In the genomic region with DNA sequence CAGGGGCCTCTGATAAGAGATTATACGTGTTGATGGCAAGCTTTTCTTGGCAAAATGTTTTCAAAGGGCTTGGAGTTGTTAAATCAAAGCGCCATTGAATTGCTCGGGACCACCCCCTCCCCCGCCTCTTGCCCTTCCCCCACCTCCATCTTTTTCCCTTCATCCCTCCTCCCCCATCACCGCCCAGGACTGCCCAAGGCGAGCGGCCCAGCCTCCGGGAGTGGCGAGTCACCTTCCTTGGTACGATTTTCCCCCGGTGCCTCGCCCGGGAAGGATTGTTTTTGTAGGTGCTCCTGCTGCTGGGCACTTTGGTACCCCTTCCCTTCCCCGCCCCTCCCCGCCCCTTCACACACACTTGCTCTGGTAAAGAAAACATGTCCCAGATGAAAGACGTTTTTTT, we compare ENCODE assay signal across 11 cellular contexts.
DNase-seq lines count a peak whose midpoint lies in the region; ATAC-seq and TF ChIP-seq lines count a peak whose summit lies in the region.
"Had no signal": no experiment of that assay in that cellular context is flagged by ENCODE, and none has a peak within 500 bp of the region (broad histone marks: within the 10 kb centered on the region; RNA-seq: fewer than 3 reads in every experiment).

No MANE protein-coding gene starts in this region.

- H3K27me3 Mint-ChIP-seq in activated naive CD8-positive, alpha-beta T cell treated with anti-CD3 and anti-CD28 coated beads, Interleukin-2, amount 10 ng/mL, durations not matched to agents 7 days and 5 days: peaks cover 72% of the 10 kb centered on the region
- peaks cover 2% of the 10 kb centered on the region; the same call in 1 of the 2 replicates for H3K27me3 Mint-ChIP-seq in HFFc6 (ENCODE audit: insufficient read depth)

- POLR2A ChIA-PET in activated naive CD8-positive, alpha-beta T cell treated with anti-CD3 and anti-CD28 coated beads, Interleukin-2, amount 10 ng/mL, durations not matched to agents 7 days and 5 days (lab: Charles Lee): no interaction called here

- no peaks in the 10 kb centered on the region for H3K36me3 ChIP-seq in ES-I3 (ENCODE audit: insufficient read depth, low read length)

- no peaks in the 10 kb centered on the region for H3K9me3 ChIP-seq in ES-I3 (ENCODE audit: control insufficient read depth, insufficient read depth, low read length)

- H3K4me3 Mint-ChIP-seq in activated naive CD8-positive, alpha-beta T cell treated with anti-CD3 and anti-CD28 coated beads, Interleukin-2, amount 10 ng/mL, durations not matched to agents 7 days and 5 days: peak overlapping the region; percentile 40
- H3K4me3 Mint-ChIP-seq in HFFc6: no peak overlapping the region
- H3K4me3 Mint-ChIP-seq: activated CD8-positive, alpha-beta memory T cell treated with anti-CD3 and anti-CD28 coated beads, Interleukin-2, amount 10 ng/mL, durations not matched to agents 7 days and 5 days had no signal

- no peak for DNase-seq in activated naive CD8-positive, alpha-beta T cell treated with anti-CD3 and anti-CD28 coated beads, Interleukin-2, amount 10 ng/mL, durations not matched to agents 7 days and 5 days
- DNase-seq in iPS-NIHi7 (ENCODE audit: extremely low spot score) (peak; percentile 56), sciatic nerve (ENCODE audit: low spot score) (no peak), HFFc6 (no peak), COLO668 (lab: John Stamatoyannopoulos, UW; ENCODE audit: unreplicated experiment) (no peak), NCI-H526 treated with DMSO at 0.1 percent for 48 hours (lab: John Stamatoyannopoulos, UW) (no peak)
- DNase-seq: activated CD8-positive, alpha-beta memory T cell treated with anti-CD3 and anti-CD28 coated beads, Interleukin-2, amount 10 ng/mL, durations not matched to agents 7 days and 5 days; cerebellar nuclear complex; Kasumi-1 had no signal

- no peaks in the 10 kb centered on the region for H3K36me3 Mint-ChIP-seq in activated naive CD8-positive, alpha-beta T cell treated with anti-CD3 and anti-CD28 coated beads, Interleukin-2, amount 10 ng/mL, durations not matched to agents 7 days and 5 days
- H3K36me3 Mint-ChIP-seq in HFFc6 (ENCODE audit: low read depth): no peaks in the 10 kb centered on the region
- H3K36me3 Mint-ChIP-seq: activated CD8-positive, alpha-beta memory T cell treated with anti-CD3 and anti-CD28 coated beads, Interleukin-2, amount 10 ng/mL, durations not matched to agents 7 days and 5 days had no signal

- intact Hi-C loops in sciatic nerve (cut with DNase I): loop anchor here (10.0 kb wide), 1 partner anchor 211 kb away; the partner anchor contains the start of gene FOXD1

- H3K9ac ChIP-seq in ES-I3 (ENCODE audit: low read depth, low read length): peak overlapping the region; percentile 59; the same call in 1 of the 2 replicates

- H3K9me3 Mint-ChIP-seq in activated naive CD8-positive, alpha-beta T cell treated with anti-CD3 and anti-CD28 coated beads, Interleukin-2, amount 10 ng/mL, durations not matched to agents 7 days and 5 days: no peaks in the 10 kb centered on the region
- H3K9me3 Mint-ChIP-seq in HFFc6: no peaks in the 10 kb centered on the region

- no peak overlapping the region for H3K27ac Mint-ChIP-seq in activated naive CD8-positive, alpha-beta T cell treated with anti-CD3 and anti-CD28 coated beads, Interleukin-2, amount 10 ng/mL, durations not matched to agents 7 days and 5 days
- H3K27ac Mint-ChIP-seq in HFFc6: no peak overlapping the region

- no peak for TF ChIP-seq CTCF in HFFc6 (IDR thresholded peaks at IDR 0.05)

- ATAC-seq in activated naive CD8-positive, alpha-beta T cell treated with anti-CD3 and anti-CD28 coated beads, Interleukin-2, amount 10 ng/mL, durations not matched to agents 7 days and 5 days (ENCODE audit: low read depth): no peak
- ATAC-seq in sciatic nerve (peak; percentile 37), HG03469 (IDR thresholded peaks at IDR 0.05; ENCODE audit: unreplicated experiment) (no peak)
- ATAC-seq: activated CD8-positive, alpha-beta memory T cell treated with anti-CD3 and anti-CD28 coated beads, Interleukin-2, amount 10 ng/mL, durations not matched to agents 7 days and 5 days had no signal

- H3K4me1 ChIP-seq in ES-I3 (ENCODE audit: insufficient read depth, low read length): peaks cover 12% of the 10 kb centered on the region

- peaks cover 11% of the 10 kb centered on the region for H3K4me1 Mint-ChIP-seq in activated naive CD8-positive, alpha-beta T cell treated with anti-CD3 and anti-CD28 coated beads, Interleukin-2, amount 10 ng/mL, durations not matched to agents 7 days and 5 days
- H3K4me1 Mint-ChIP-seq in HFFc6 (ENCODE audit: low read depth): peaks cover 24% of the 10 kb centered on the region
